Comparison of ENCODE assay signal across 10 cellular contexts in the genomic region with DNA sequence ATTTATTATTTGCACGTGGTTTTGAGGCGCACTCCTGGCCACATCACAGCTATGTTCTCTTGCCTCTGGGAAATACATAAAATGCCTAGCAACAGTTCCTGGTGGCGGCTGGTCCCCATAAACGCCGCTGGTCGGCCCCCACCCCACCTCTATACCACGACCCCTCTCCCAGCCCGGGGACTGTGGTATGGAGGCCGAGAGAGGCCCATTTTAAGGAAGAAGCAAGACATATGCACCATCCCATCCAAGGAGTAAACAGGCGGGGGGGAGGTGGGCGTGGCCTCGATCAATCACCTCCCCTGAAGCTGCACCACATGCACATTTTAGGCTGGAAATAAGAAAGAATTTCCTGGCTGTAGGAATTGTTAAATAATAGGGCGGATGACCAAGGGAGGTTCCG.
DNase-seq lines count a peak whose midpoint lies in the region; ATAC-seq, FAIRE-seq and TF ChIP-seq lines count a peak whose summit lies in the region.
"Had no signal": no experiment of that assay in that cellular context is flagged by ENCODE, and none has a peak within 500 bp of the region (broad histone marks: within the 10 kb centered on the region; RNA-seq: fewer than 3 reads in every experiment).

No MANE protein-coding gene starts in this region.

- H2BK15ac ChIP-seq in neuronal stem cell (ENCODE audit: low read length) = no peak overlapping the region

- H4K8ac ChIP-seq in neuronal stem cell (ENCODE audit: low read depth, low read length) = no peak overlapping the region

- H3K79me2 ChIP-seq in HepG2 (ENCODE audit: insufficient read depth, low read length) = no peaks in the 10 kb centered on the region

- no peaks in the 10 kb centered on the region for H3K27me3 Mint-ChIP-seq in effector memory CD8-positive, alpha-beta T cell

- H2BK5ac ChIP-seq in neuronal stem cell (ENCODE audit: low read length) = no peak overlapping the region

- H2AK5ac ChIP-seq in neuronal stem cell (ENCODE audit: low read depth, low read length) = no peak overlapping the region

- H3K9ac ChIP-seq in liver (ENCODE audit: low read depth in 1 of 2, low read length in 2 of 2) = no peak overlapping the region
- no peak overlapping the region for H3K9ac ChIP-seq in HepG2 (ENCODE audit: insufficient read depth, low read depth, low read length)
- H3K9ac ChIP-seq in neuronal stem cell (ENCODE audit: low read depth, low read length, poor library complexity) = no peak overlapping the region

- no peak overlapping the region for H3K4me3 Mint-ChIP-seq in effector memory CD8-positive, alpha-beta T cell

- CTCF ChIA-PET in HepG2 (lab: Yijun Ruan, JAX; ENCODE audit: low intra/inter-chr PET ratio, low total read pairs) = no interaction called here

- 87% methylated on average over 14 of the region's 14 CpGs for WGBS in liver
- WGBS in HepG2 (ENCODE audit: low lambda C conversion rate) = 86% methylated on average over 14 of the region's 14 CpGs
- WGBS in neuronal stem cell (ENCODE audit: extremely low coverage in 2 of 2, insufficient read length in 2 of 2, insufficient replicate concordance in 1 of 2), 2 donors = no CpG with 5 or more reads among the region's 14 CpGs

- no peak for TF ChIP-seq RAD21 in liver (IDR thresholded peaks at IDR 0.05)
- no peak for TF ChIP-seq RAD21 in HepG2 (CRISPR knock-in tag; IDR thresholded peaks at IDR 0.05)

- peaks cover 28 to 33% of the 10 kb centered on the region in 2 donors for H3K4me1 Mint-ChIP-seq in effector memory CD8-positive, alpha-beta T cell (ENCODE audit: low read depth in 2 of 2)

- ATAC-seq in HepG2 (no peak), GM18505 (IDR thresholded peaks at IDR 0.05; ENCODE audit: unreplicated experiment) (no peak)
- no peak for ATAC-seq in effector memory CD8-positive, alpha-beta T cell (replicated peaks)

- no peak for FAIRE-seq in HepG2 (lab: Jason Lieb, UNC)

- no peak overlapping the region for H3K4ac ChIP-seq in neuronal stem cell (ENCODE audit: low read length)

- H3K27me3 ChIP-seq in liver (ENCODE audit: control insufficient read depth in 4 of 4, insufficient read depth in 4 of 4, low read length in 3 of 4) (no peaks in the 10 kb centered on the region), HepG2 (ENCODE audit: control insufficient read depth in 1 of 2, insufficient read depth in 2 of 2, low read length in 2 of 2) (peaks cover 0 to 7% of the 10 kb centered on the region in 2 experiments; a peak in 2 of 5 replicates), neuronal stem cell (ENCODE audit: control insufficient read depth in 3 of 3, insufficient read depth in 3 of 3, low read depth in 1 of 3, low read length in 3 of 3) (no peaks in the 10 kb centered on the region)

- H3K36me3 Mint-ChIP-seq in effector memory CD8-positive, alpha-beta T cell (ENCODE audit: insufficient read depth) = peaks cover 14% of the 10 kb centered on the region

- intact Hi-C loops in HepG2 (cut with micrococcal nuclease; ENCODE audit: unreplicated experiment) = no loop called here

- no peak for TF ChIP-seq POLR2A in HepG2 (IDR thresholded peaks at IDR 0.05; ENCODE audit: insufficient read depth in 1 of 2, low read depth in 2 of 2, low read length in 2 of 2)
- TF ChIP-seq POLR2A in GM18505 (IDR thresholded peaks at IDR 0.05; ENCODE audit: borderline replicate concordance, extremely low read depth, insufficient read depth, insufficient read length) = no peak

- POLR2A ChIA-PET in HepG2 (lab: Yijun Ruan, JAX) = no interaction called here

- H2BK12ac ChIP-seq in neuronal stem cell (ENCODE audit: low read length) = no peak overlapping the region

- H3K27ac Mint-ChIP-seq in effector memory CD8-positive, alpha-beta T cell = peak overlapping the region; percentile 32 to 82

- TF ChIP-seq CTCF in liver (IDR thresholded peaks at IDR 0.05; ENCODE audit: low read depth, low read length, missing input control) (no peak), HepG2 (CRISPR knock-in tag; IDR thresholded peaks at IDR 0.05) (no peak)

- peak overlapping the region; percentile 81 for H3K18ac ChIP-seq in neuronal stem cell (ENCODE audit: low read length)

- TF ChIP-seq EP300 in HepG2 (IDR thresholded peaks at IDR 0.05; ENCODE audit: low read depth in 2 of 2, low read length in 2 of 2) (no peak), HepG2 (CRISPR knock-in tag; IDR thresholded peaks at IDR 0.05; ENCODE audit: borderline replicate concordance) (no peak)

- DNase-seq in HepG2 (ENCODE audit: low spot score) (no peak), neuronal stem cell (ENCODE audit: low spot score) (no peak), SW480 (ENCODE audit: low spot score) (no peak), MV-4-11 (lab: John Stamatoyannopoulos, UW) (no peak)
- no peak for DNase-seq in effector memory CD8-positive, alpha-beta T cell
- no peak for DNase-seq in stimulated activated CD4-positive, alpha-beta T cell treated with anti-CD3 and anti-CD28 coated beads, Interleukin-4, amount 100 ng/mL, for 1 hour
- DNase-seq: activated T-cell treated with anti-CD3 and anti-CD28 coated beads, Interleukin-2, amount 50 U/mL, for 48 hours had no signal

- no peak overlapping the region for H3K14ac ChIP-seq in neuronal stem cell (ENCODE audit: low read length)

- BruUV-seq in HepG2 (replicated peaks; lab: Mats Ljungman, UMichigan) = no TSS peak

- no peaks in the 10 kb centered on the region for H3K9me3 ChIP-seq in liver (ENCODE audit: control insufficient read depth in 4 of 4, low read length in 3 of 4)
- H3K9me3 ChIP-seq in HepG2 (ENCODE audit: low read length) = no peaks in the 10 kb centered on the region
- no peaks in the 10 kb centered on the region for H3K9me3 ChIP-seq in neuronal stem cell (replicated peaks in 1 of 2; ENCODE audit: control insufficient read depth in 2 of 2, insufficient read depth in 1 of 2, low read depth in 1 of 2, low read length in 2 of 2)

- H3K4me1 ChIP-seq in liver (ENCODE audit: control insufficient read depth in 4 of 4, insufficient read depth in 4 of 4, low read length in 3 of 4) (peaks cover 1 to 16% (median 8%) of the 10 kb centered on the region in 4 donors), HepG2 (ENCODE audit: insufficient read depth, low read length) (peaks cover 17% of the 10 kb centered on the region), neuronal stem cell (ENCODE audit: control insufficient read depth in 2 of 2, insufficient read depth in 1 of 2, low read depth in 1 of 2, low read length in 2 of 2) (peaks cover 20 to 27% of the 10 kb centered on the region in 2 donors)

- H3K23ac ChIP-seq in neuronal stem cell (ENCODE audit: low read depth, low read length, poor library complexity) = no peak overlapping the region

- H3K27ac ChIP-seq in liver (ENCODE audit: low read depth in 1 of 2, low read length in 2 of 2) (peak overlapping the region; percentile 58 to 68), HepG2 (ENCODE audit: extremely low read length, insufficient read depth, low read length) (no peak overlapping the region), neuronal stem cell (replicated peaks; ENCODE audit: low read length) (peak overlapping the region; percentile 92)
- H3K27ac ChIP-seq: C4-2B had no signal

- no peaks in the 10 kb centered on the region for H3K9me3 Mint-ChIP-seq in effector memory CD8-positive, alpha-beta T cell

- H3K79me1 ChIP-seq in neuronal stem cell (ENCODE audit: low read depth, low read length) = no peaks in the 10 kb centered on the region

- no peaks in the 10 kb centered on the region for H3K36me3 ChIP-seq in liver (ENCODE audit: control insufficient read depth in 4 of 4, insufficient read depth in 3 of 4, low read depth in 1 of 4, low read length in 3 of 4)
- H3K36me3 ChIP-seq in HepG2 (replicated peaks in 1 of 2; ENCODE audit: control insufficient read depth in 1 of 2, insufficient read depth in 2 of 2, low read length in 2 of 2) = no peaks in the 10 kb centered on the region
- no peaks in the 10 kb centered on the region for H3K36me3 ChIP-seq in neuronal stem cell (replicated peaks in 1 of 2; ENCODE audit: control insufficient read depth in 2 of 2, insufficient read depth in 2 of 2, low read length in 2 of 2)

- in situ Hi-C loops in HepG2 (cut with HindIII; ENCODE audit: extremely low pct_ligation_motif_present, low pct_unique_long_range_greater_than_20kb) = no loop called here

- no peak overlapping the region for H3K4me3 ChIP-seq in liver (ENCODE audit: low read depth in 1 of 3, low read length in 3 of 3)
- H3K4me3 ChIP-seq in HepG2 (replicated peaks in 1 of 3; ENCODE audit: insufficient read depth in 1 of 3, low read depth in 2 of 3, low read length in 3 of 3) = no peak overlapping the region
- H3K4me3 ChIP-seq in neuronal stem cell (ENCODE audit: low read length in 2 of 2) = no peak overlapping the region

- H2BK120ac ChIP-seq in neuronal stem cell (ENCODE audit: low read depth, low read length) = no peak overlapping the region

- no peaks in the 10 kb centered on the region for H4K20me1 ChIP-seq in HepG2 (ENCODE audit: insufficient read depth, low read length)

- H4K91ac ChIP-seq in neuronal stem cell (ENCODE audit: low read depth, low read length, poor library complexity) = no peak overlapping the region

- no peak overlapping the region for H2AFZ ChIP-seq in HepG2 (ENCODE audit: low read length)
- no peak overlapping the region for H2AFZ ChIP-seq in neuronal stem cell (ENCODE audit: low read length)

- H3K4me2 ChIP-seq in HepG2 (ENCODE audit: low read depth, low read length) (no peak overlapping the region), neuronal stem cell (ENCODE audit: insufficient read depth, low read length, poor library complexity, severe bottlenecking) (no peak overlapping the region)

TF ChIP-seq in liver, 16 proteins besides CTCF, POLR2A, EP300 and RAD21 (continues in another document):
- no peak for TF ChIP-seq HNF4A (conservative IDR thresholded peaks at IDR 0.05)

TF ChIP-seq in HepG2, 621 proteins besides CTCF, POLR2A, EP300 and RAD21:
- TF ChIP-seq ADNP (CRISPR knock-in tag; IDR thresholded peaks at IDR 0.05) (no peak), ZSCAN31 (CRISPR knock-in tag; IDR thresholded peaks at IDR 0.05; ENCODE audit: low read depth) (no peak), NR3C1 (CRISPR knock-in tag; IDR thresholded peaks at IDR 0.05) (no peak), POLR2AphosphoS2 (IDR thresholded peaks at IDR 0.05; ENCODE audit: low read depth, low read length) (no peak)
- TF ChIP-seq, protein P1, sequence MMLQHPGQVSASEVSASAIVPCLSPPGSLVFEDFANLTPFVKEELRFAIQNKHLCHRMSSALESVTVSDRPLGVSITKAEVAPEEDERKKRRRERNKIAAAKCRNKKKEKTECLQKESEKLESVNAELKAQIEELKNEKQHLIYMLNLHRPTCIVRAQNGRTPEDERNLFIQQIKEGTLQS (CRISPR knock-in tag; IDR thresholded peaks at IDR 0.05) = no peak
